11 cellular contexts compared by ENCODE assay signal in the genomic region with DNA sequence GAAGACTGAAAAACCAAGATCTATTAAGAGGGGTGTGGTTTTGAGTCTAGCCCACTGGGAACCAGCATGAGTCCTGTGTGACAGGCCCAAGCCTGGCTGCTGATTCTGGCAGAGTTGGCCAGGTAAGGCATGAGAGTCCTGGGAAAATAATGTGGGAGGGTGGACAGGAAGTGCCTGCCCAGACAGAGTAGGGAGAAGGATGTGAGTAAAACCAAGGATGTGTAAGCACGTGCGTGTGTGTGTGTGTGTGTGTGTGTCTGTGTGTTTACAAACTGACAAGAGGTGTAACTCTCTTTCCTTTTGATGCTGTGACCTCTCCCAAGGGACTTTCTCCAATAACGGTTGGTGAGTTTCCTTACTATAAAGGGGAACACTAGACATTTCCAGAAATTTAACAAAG. TPM values are rescaled to one million over a fixed set of nuclear protein-coding genes. Genes with fewer than 3 reads are reported as not detected.
A peak's percentile ranks its signal among the peaks of the same experiment; 100 is the strongest.
DNase-seq lines count a peak whose midpoint lies in the region; ATAC-seq, FAIRE-seq and TF ChIP-seq lines count a peak whose summit lies in the region.
"Had no signal": no experiment of that assay in that cellular context is flagged by ENCODE, and none has a peak within 500 bp of the region (broad histone marks: within the 10 kb centered on the region; RNA-seq: fewer than 3 reads in every experiment).

No MANE protein-coding gene starts in this region.

- TF ChIP-seq POLR2A in H54 (IDR thresholded peaks at IDR 0.05; ENCODE audit: low read depth, low read length) = no peak

- H3K27ac Mint-ChIP-seq in activated T-helper 17 cell treated with anti-CD3 and anti-CD28 coated beads, Interleukin-2, amount 50 U/mL, for 72 hours = no peak overlapping the region

- no peak overlapping the region for H3K4me3 ChIP-seq in fibroblast of mammary gland (ENCODE audit: control insufficient read depth, low read depth, low read length)
- H3K4me3 ChIP-seq: SJCRH30 had no signal

- H3K4me3 Mint-ChIP-seq in activated T-helper 17 cell treated with anti-CD3 and anti-CD28 coated beads, Interleukin-2, amount 50 U/mL, for 72 hours = no peak overlapping the region

- peak; percentile 58 for FAIRE-seq in H54 (lab: Jason Lieb, UNC)
- FAIRE-seq: frontal cortex had no signal

- H3K4me1 Mint-ChIP-seq in activated T-helper 17 cell treated with anti-CD3 and anti-CD28 coated beads, Interleukin-2, amount 50 U/mL, for 72 hours = no peaks in the 10 kb centered on the region

- H3K9me3 Mint-ChIP-seq in activated T-helper 17 cell treated with anti-CD3 and anti-CD28 coated beads, Interleukin-2, amount 50 U/mL, for 72 hours = no peaks in the 10 kb centered on the region

- no peaks in the 10 kb centered on the region for H3K27me3 Mint-ChIP-seq in activated T-helper 17 cell treated with anti-CD3 and anti-CD28 coated beads, Interleukin-2, amount 50 U/mL, for 72 hours

- ATAC-seq in GM21367 (IDR thresholded peaks at IDR 0.05; ENCODE audit: unreplicated experiment) = no peak
- no peak for ATAC-seq in activated T-helper 17 cell treated with anti-CD3 and anti-CD28 coated beads, Interleukin-2, amount 50 U/mL, for 72 hours (replicated peaks)

- no peaks in the 10 kb centered on the region for H3K36me3 Mint-ChIP-seq in activated T-helper 17 cell treated with anti-CD3 and anti-CD28 coated beads, Interleukin-2, amount 50 U/mL, for 72 hours (ENCODE audit: low read depth)

- DNase-seq in H54 (ENCODE audit: insufficient read length, low spot score) (peak; percentile 40), RKO (ENCODE audit: low spot score) (peak; percentile 34), fibroblast of mammary gland (ENCODE audit: low read depth) (peak; percentile 67), pulmonary artery endothelial cell (ENCODE audit: low read depth, low spot score) (peak; percentile 22), cortex of kidney (lab: John Stamatoyannopoulos, UW) (no peak)
- DNase-seq: NCI-H1694; stimulated activated CD4-positive, alpha-beta T cell treated with anti-CD3 and anti-CD28 coated beads, Interleukin-15, amount 100 ng/mL, for 24 hours had no signal

- TF ChIP-seq CTCF in fibroblast of mammary gland (conservative IDR thresholded peaks at IDR 0.05; ENCODE audit: control insufficient read depth, insufficient read depth, low read depth, low read length) = no peak

RNA-seq across cellular contexts. Expression of a gene that starts 15.6 kb away (rescaled TPM):
- total RNA-seq in pulmonary artery endothelial cell = 27.6 and 31.3 TPM in 2 replicates
- 10 to 100 TPM in 1 of 2 donors, 1 to 10 TPM in 1; 9.4 to 14.9 TPM for total RNA-seq in activated T-helper 17 cell treated with anti-CD3 and anti-CD28 coated beads, Interleukin-2, amount 50 U/mL, for 72 hours
